Comparison of ENCODE assay signal across 36 cellular contexts in genomic region chr10:47357131-47357582, GRCh38. TPM values are rescaled to one million over a fixed set of nuclear protein-coding genes. Genes with fewer than 3 reads are reported as not detected.
"Had no signal": no experiment of that assay in that cellular context is flagged by ENCODE, and none has a peak within 500 bp of the region (broad histone marks: within the 10 kb centered on the region; RNA-seq: fewer than 3 reads in every experiment).

No MANE protein-coding gene starts in this region.

- H3K4me3 Mint-ChIP-seq: activated B cell treated with CpG ODN at 0.5 μM for 24 hours; activated CD4-positive, alpha-beta memory T cell treated with anti-CD3 and anti-CD28 coated beads, Interleukin-2, amount 10 ng/mL, durations not matched to agents 7 days and 5 days; activated CD8-positive, alpha-beta memory T cell treated with anti-CD3 and anti-CD28 coated beads, Interleukin-2, amount 10 ng/mL, durations not matched to agents 7 days and 5 days; activated naive CD4-positive, alpha-beta T cell treated with anti-CD3 and anti-CD28 coated beads, Interleukin-2, amount 50 U/mL, for 24 hours; brain had no signal

- H3K27ac ChIP-seq: VCaP had no signal

- H3K4me1 Mint-ChIP-seq: activated B cell treated with CpG ODN at 0.5 μM for 24 hours; activated CD4-positive, alpha-beta memory T cell treated with anti-CD3 and anti-CD28 coated beads, Interleukin-2, amount 10 ng/mL, durations not matched to agents 7 days and 5 days; activated CD8-positive, alpha-beta memory T cell treated with anti-CD3 and anti-CD28 coated beads, Interleukin-2, amount 10 ng/mL, durations not matched to agents 7 days and 5 days; activated naive CD4-positive, alpha-beta T cell treated with anti-CD3 and anti-CD28 coated beads, Interleukin-2, amount 50 U/mL, for 24 hours; brain had no signal

- DNase-seq: activated B cell treated with CpG ODN at 0.5 μM for 24 hours; activated CD4-positive, alpha-beta memory T cell treated with anti-CD3 and anti-CD28 coated beads, Interleukin-2, amount 10 ng/mL, durations not matched to agents 7 days and 5 days; activated CD4-positive, alpha-beta T cell treated with anti-CD3 and anti-CD28 coated beads for 4 hours; activated CD4-positive, alpha-beta T cell treated with anti-CD3 and anti-CD28 coated beads, Interleukin-2, amount 50 U/mL, for 1 hour; activated CD4-positive, CD25-positive, alpha-beta regulatory T cell treated with anti-CD3 and anti-CD28 coated beads, Interleukin-2, amount 50 U/mL, for 72 hours; activated CD8-positive, alpha-beta memory T cell treated with anti-CD3 and anti-CD28 coated beads for 24 hours; activated CD8-positive, alpha-beta memory T cell treated with anti-CD3 and anti-CD28 coated beads, Interleukin-2, amount 10 ng/mL, durations not matched to agents 7 days and 5 days; activated CD8-positive, alpha-beta memory T cell treated with anti-CD3 and anti-CD28 coated beads, Interleukin-2, amount 50 U/mL, for 48 hours; activated gamma-delta T cell; activated naive CD4-positive, alpha-beta T cell treated with Interleukin-2 at 50 U/mL for 16 hours; activated T-cell treated with anti-CD3 and anti-CD28 coated beads, Interleukin-2, amount 50 U/mL, for 48 hours; anterior cingulate cortex; central memory CD4-positive, alpha-beta T cell; Karpas-422; KBM-7; NCI-H1105; NCI-H1417 treated with DMSO at 0.1 percent for 48 hours; NCI-H187 treated with DMSO at 0.1 percent for 48 hours; NCI-H2081; NCI-H2171 treated with DMSO at 0.1 percent for 48 hours; NCI-H2227 treated with DMSO at 0.1 percent for 48 hours; NCI-H446; NCI-H524 treated with DMSO at 0.1 percent for 48 hours; SIG-M5; SW 1271; T-helper 1 cell; T-helper 2 cell; T-helper 9 cell had no signal

- H3K9me3 Mint-ChIP-seq: activated B cell treated with CpG ODN at 0.5 μM for 24 hours; activated CD4-positive, alpha-beta memory T cell treated with anti-CD3 and anti-CD28 coated beads, Interleukin-2, amount 10 ng/mL, durations not matched to agents 7 days and 5 days; activated naive CD4-positive, alpha-beta T cell treated with anti-CD3 and anti-CD28 coated beads, Interleukin-2, amount 50 U/mL, for 24 hours; brain had no signal

- ATAC-seq: activated CD8-positive, alpha-beta memory T cell treated with anti-CD3 and anti-CD28 coated beads, Interleukin-2, amount 10 ng/mL, durations not matched to agents 7 days and 5 days; Panc1; Right ventricle myocardium inferior had no signal

- H3K27ac Mint-ChIP-seq: activated B cell treated with CpG ODN at 0.5 μM for 24 hours; activated CD4-positive, alpha-beta memory T cell treated with anti-CD3 and anti-CD28 coated beads, Interleukin-2, amount 10 ng/mL, durations not matched to agents 7 days and 5 days; activated CD8-positive, alpha-beta memory T cell treated with anti-CD3 and anti-CD28 coated beads, Interleukin-2, amount 10 ng/mL, durations not matched to agents 7 days and 5 days; activated naive CD4-positive, alpha-beta T cell treated with anti-CD3 and anti-CD28 coated beads, Interleukin-2, amount 50 U/mL, for 24 hours; brain had no signal

- H3K27me3 Mint-ChIP-seq: activated B cell treated with CpG ODN at 0.5 μM for 24 hours; activated CD8-positive, alpha-beta memory T cell treated with anti-CD3 and anti-CD28 coated beads, Interleukin-2, amount 10 ng/mL, durations not matched to agents 7 days and 5 days; activated naive CD4-positive, alpha-beta T cell treated with anti-CD3 and anti-CD28 coated beads, Interleukin-2, amount 50 U/mL, for 24 hours; brain had no signal

- H3K36me3 Mint-ChIP-seq: activated CD8-positive, alpha-beta memory T cell treated with anti-CD3 and anti-CD28 coated beads, Interleukin-2, amount 10 ng/mL, durations not matched to agents 7 days and 5 days; activated naive CD4-positive, alpha-beta T cell treated with anti-CD3 and anti-CD28 coated beads, Interleukin-2, amount 50 U/mL, for 24 hours; brain had no signal

RNA-seq across cellular contexts. Expression of gene RBP3, which starts 9.0 kb away (rescaled TPM):
- total RNA-seq: activated B cell treated with CpG ODN at 0.5 μM for 24 hours; activated CD4-positive, alpha-beta memory T cell treated with anti-CD3 and anti-CD28 coated beads, Interleukin-2, amount 10 ng/mL, durations not matched to agents 7 days and 5 days; activated CD8-positive, alpha-beta memory T cell treated with anti-CD3 and anti-CD28 coated beads, Interleukin-2, amount 10 ng/mL, durations not matched to agents 7 days and 5 days; bronchial epithelial cell; MCF 10A; Right ventricle myocardium inferior; RPMI7951 had no signal

RNA-seq across cellular contexts. Expression of gene ZNF488, which starts 26.9 kb away (rescaled TPM):
- total RNA-seq: activated B cell treated with CpG ODN at 0.5 μM for 24 hours, Right ventricle myocardium inferior had no signal

RNA-seq across cellular contexts. Expression of gene GDF2, which starts 34.9 kb away (rescaled TPM):
- total RNA-seq: activated B cell treated with CpG ODN at 0.5 μM for 24 hours; activated CD4-positive, alpha-beta memory T cell treated with anti-CD3 and anti-CD28 coated beads, Interleukin-2, amount 10 ng/mL, durations not matched to agents 7 days and 5 days; activated CD8-positive, alpha-beta memory T cell treated with anti-CD3 and anti-CD28 coated beads, Interleukin-2, amount 10 ng/mL, durations not matched to agents 7 days and 5 days; bronchial epithelial cell; MCF 10A; Right ventricle myocardium inferior; RPMI7951 had no signal

RNA-seq across cellular contexts. Expression of gene GDF10, which starts 57.2 kb away (rescaled TPM):
- total RNA-seq: activated B cell treated with CpG ODN at 0.5 μM for 24 hours; activated CD4-positive, alpha-beta memory T cell treated with anti-CD3 and anti-CD28 coated beads, Interleukin-2, amount 10 ng/mL, durations not matched to agents 7 days and 5 days; bronchial epithelial cell; MCF 10A; RPMI7951 had no signal
